Comparison of ENCODE assay signal across 12 cellular contexts in genomic region chr1:25890249-25891034, GRCh38. TPM values are rescaled to one million over a fixed set of nuclear protein-coding genes. Genes with fewer than 3 reads are reported as not detected.
DNase-seq lines count a peak whose midpoint lies in the region; ATAC-seq, FAIRE-seq and TF ChIP-seq lines count a peak whose summit lies in the region.
"Had no signal": no experiment of that assay in that cellular context is flagged by ENCODE, and none has a peak within 500 bp of the region (broad histone marks: within the 10 kb centered on the region; RNA-seq: fewer than 3 reads in every experiment).

No MANE protein-coding gene starts in this region.

- no peak for TF ChIP-seq POLR2A in HCT116 (IDR thresholded peaks at IDR 0.05; ENCODE audit: borderline replicate concordance, extremely low read depth, insufficient read depth, insufficient read length)

- peak; percentile 80 for ATAC-seq in HCT116
- ATAC-seq in HG03432 (IDR thresholded peaks at IDR 0.05; ENCODE audit: unreplicated experiment) = no peak
- no peak for ATAC-seq in GM21529 (IDR thresholded peaks at IDR 0.05; ENCODE audit: unreplicated experiment)
- ATAC-seq in HG03442 (IDR thresholded peaks at IDR 0.05; ENCODE audit: unreplicated experiment) = no peak

- peak overlapping the region; percentile 94 for H3K27ac ChIP-seq in HCT116 (ENCODE audit: low read depth, low read length)
- H3K27ac ChIP-seq in kidney (ENCODE audit: low read depth in 2 of 2, low read length in 2 of 2) = peak overlapping the region; percentile 70 to 73
- H3K27ac ChIP-seq in smooth muscle cell (ENCODE audit: low read depth) = peak overlapping the region; percentile 88
- H3K27ac ChIP-seq: ascending aorta had no signal

- intact Hi-C loops in HCT116 (cut with micrococcal nuclease) = loop anchor here (1.0 to 10.0 kb wide), 2 partner anchors 53 to 254 kb away; no protein-coding TSS in a partner anchor
- intact Hi-C loops in kidney (cut with DNase I) = no loop called here

- H2AFZ ChIP-seq in HCT116 (ENCODE audit: low read depth, low read length, poor library complexity, severe bottlenecking) = no peak overlapping the region
- H2AFZ ChIP-seq in smooth muscle cell (ENCODE audit: low read depth) = no peak overlapping the region

- no peaks in the 10 kb centered on the region for H3K79me2 ChIP-seq in HCT116 (ENCODE audit: insufficient read depth, low read length)
- H3K79me2 ChIP-seq in smooth muscle cell (ENCODE audit: low read depth) = no peaks in the 10 kb centered on the region

- CTCF ChIA-PET in HCT116 (lab: Charles Lee) = interaction anchor here (1.1 kb wide), 1 partner anchor 15 kb away, joined by 3 read pairs; the partner anchor contains the start of gene PAQR7

- H3F3A ChIP-seq in smooth muscle cell (ENCODE audit: low read depth) = peaks cover 10% of the 10 kb centered on the region

- H3K9me3 ChIP-seq in HCT116 (ENCODE audit: control insufficient read depth in 1 of 2, insufficient read depth in 1 of 2, low read depth in 1 of 2, low read length in 2 of 2) (no peaks in the 10 kb centered on the region), adipocyte (ENCODE audit: control insufficient read depth, low read length) (no peaks in the 10 kb centered on the region), kidney (ENCODE audit: control insufficient read depth in 1 of 2, low read length in 2 of 2) (no peaks in the 10 kb centered on the region), smooth muscle cell (replicated peaks; ENCODE audit: low read depth) (no peaks in the 10 kb centered on the region)
- H3K9me3 ChIP-seq: ascending aorta had no signal

- H3K4me1 ChIP-seq in HCT116 (ENCODE audit: control insufficient read depth in 1 of 2, insufficient read depth in 2 of 2, low read length in 2 of 2) (peaks cover 57 to 74% of the 10 kb centered on the region in 2 experiments), adipocyte (ENCODE audit: control insufficient read depth, insufficient read depth, low read length) (peaks cover 30% of the 10 kb centered on the region), kidney (ENCODE audit: control insufficient read depth in 1 of 2, insufficient read depth in 1 of 2, low read depth in 1 of 2, low read length in 2 of 2) (peaks cover 0 to 7% of the 10 kb centered on the region in 2 donors), smooth muscle cell (ENCODE audit: low read depth) (peaks cover 27% of the 10 kb centered on the region)

- DNase-seq in HCT116 (ENCODE audit: low read depth, low spot score) = peak; percentile 96
- DNase-seq in adipocyte (ENCODE audit: low read depth) = peak; percentile 31
- DNase-seq in kidney = peak; percentile 91
- no peak for DNase-seq in smooth muscle cell (lab: John Stamatoyannopoulos, UW; ENCODE audit: unreplicated experiment)
- DNase-seq in stimulated activated CD4-positive, alpha-beta T cell treated with anti-CD3 and anti-CD28 coated beads, Interleukin-1b, Interleukin-23, amount 100 ng/mL, for 48 hours = no peak
- DNase-seq: activated CD4-positive, alpha-beta T cell treated with anti-CD3 and anti-CD28 coated beads for 1 hour; GDM1; MM.1S had no signal

- TF ChIP-seq RAD21 in HCT116 (IDR thresholded peaks at IDR 0.05; ENCODE audit: low read depth) = no peak

- TF ChIP-seq CTCF in HCT116 (IDR thresholded peaks at IDR 0.05 in 2 of 3, conservative IDR thresholded peaks at IDR 0.05 in 1 of 3; ENCODE audit: borderline replicate concordance in 1 of 3, insufficient read depth in 1 of 3, low read depth in 2 of 3, low read length in 2 of 3) (no peak), kidney (IDR thresholded peaks at IDR 0.05; ENCODE audit: borderline replicate concordance, extremely low read depth, insufficient read depth) (no peak), smooth muscle cell (IDR thresholded peaks at IDR 0.05; ENCODE audit: borderline replicate concordance, insufficient read depth, poor library complexity, severe bottlenecking) (no peak)

- BruUV-seq in HCT116 (replicated peaks; lab: Mats Ljungman, UMichigan) = TSS peak; percentile 71

- no peaks in the 10 kb centered on the region for H4K20me1 ChIP-seq in HCT116 (ENCODE audit: insufficient read depth)
- no peaks in the 10 kb centered on the region for H4K20me1 ChIP-seq in smooth muscle cell (ENCODE audit: low read depth)

- FAIRE-seq in kidney (lab: Jason Lieb, UNC) = no peak

- POLR2A ChIA-PET in HCT116 (lab: Charles Lee) = interaction anchor here (0.6 to 5.5 kb wide), 6 partner anchors 9 to 107 kb away, joined by 3 to 31 read pairs (median 4); partner anchors contain the start of genes PAFAH2 and PAQR7

- RAD21 ChIA-PET in HCT116 (lab: Charles Lee; ENCODE audit: low non-redundant PET in 1 of 2, low total read pairs in 2 of 2, uncharacterized antibody in 2 of 2, unreplicated experiment in 2 of 2) = interaction anchor here in 1 of 2 experiments (1.5 kb wide), 1 partner anchor 53 kb away, joined by 3 read pairs; no protein-coding TSS in a partner anchor

- 58% methylated on average over 10 of the region's 10 CpGs for WGBS in smooth muscle cell (ENCODE audit: low lambda C conversion rate)

- H3K36me3 ChIP-seq in HCT116 (ENCODE audit: control insufficient read depth in 1 of 2, insufficient read depth in 2 of 2, low read length in 2 of 2) (no peaks in the 10 kb centered on the region), adipocyte (ENCODE audit: control insufficient read depth, insufficient read depth, low read length, severe bottlenecking) (no peaks in the 10 kb centered on the region), kidney (ENCODE audit: control insufficient read depth in 1 of 2, insufficient read depth in 2 of 2, low read length in 2 of 2) (no peaks in the 10 kb centered on the region), smooth muscle cell (ENCODE audit: low read depth) (no peaks in the 10 kb centered on the region)
- H3K36me3 ChIP-seq: ascending aorta had no signal

- H3K4me2 ChIP-seq in HCT116 (ENCODE audit: low read length) = peak overlapping the region; percentile 87
- H3K4me2 ChIP-seq in smooth muscle cell = peak overlapping the region; percentile 33

- H3K4me3 ChIP-seq in HCT116 (replicated peaks in 1 of 2; ENCODE audit: low read depth in 1 of 2, low read length in 2 of 2) = peak overlapping the region; percentile 24 to 51
- H3K4me3 ChIP-seq in adipocyte (ENCODE audit: low read length) = no peak overlapping the region
- no peak overlapping the region for H3K4me3 ChIP-seq in kidney (ENCODE audit: low read length in 2 of 2)
- no peak overlapping the region for H3K4me3 ChIP-seq in smooth muscle cell
- H3K4me3 ChIP-seq: ascending aorta had no signal

- H3K9ac ChIP-seq in HCT116 (ENCODE audit: low read length) (peak overlapping the region; percentile 78), adipocyte (ENCODE audit: low read length) (no peak overlapping the region), kidney (ENCODE audit: low read length in 2 of 2) (no peak overlapping the region), smooth muscle cell (ENCODE audit: low read depth) (peak overlapping the region; percentile 63)

- H3K9me2 ChIP-seq in HCT116 (ENCODE audit: insufficient read depth) = no peaks in the 10 kb centered on the region; the same call in 1 of the 2 replicates

- no peaks in the 10 kb centered on the region for H3K27me3 ChIP-seq in HCT116 (ENCODE audit: insufficient read depth, low read length)
- no peaks in the 10 kb centered on the region for H3K27me3 ChIP-seq in adipocyte (replicated peaks; ENCODE audit: control insufficient read depth, insufficient read depth, low read length)
- no peaks in the 10 kb centered on the region for H3K27me3 ChIP-seq in smooth muscle cell (ENCODE audit: low read depth)
- H3K27me3 ChIP-seq: ascending aorta had no signal

TF ChIP-seq in HCT116, 20 proteins besides CTCF, POLR2A, EP300 and RAD21 (continues in another document):
- no peak for TF ChIP-seq EZH2 (IDR thresholded peaks at IDR 0.05)
- peak; percentile 63 for TF ChIP-seq POLR2AphosphoS5 (IDR thresholded peaks at IDR 0.05; ENCODE audit: low read depth, low read length)
- TF ChIP-seq JUND (IDR thresholded peaks at IDR 0.05) = peak; percentile 97
- TF ChIP-seq ZFX (IDR thresholded peaks at IDR 0.05) = no peak
- no peak for TF ChIP-seq TCF7L2 (IDR thresholded peaks at IDR 0.05; ENCODE audit: borderline replicate concordance, extremely low read depth, insufficient read depth, insufficient read length)
- peak; percentile 55; the same call in 1 of the 2 replicates for TF ChIP-seq SIN3A (IDR thresholded peaks at IDR 0.05; ENCODE audit: low read depth)
- TF ChIP-seq SRF (IDR thresholded peaks at IDR 0.05; ENCODE audit: low read depth) = 0 out of 2 replicates have a peak, but pooled peaks have one; percentile 50
- no peak for TF ChIP-seq ZNF274 (IDR thresholded peaks at IDR 0.05; ENCODE audit: low read depth, low read length)
- peak; percentile 95 for TF ChIP-seq CBX3 (IDR thresholded peaks at IDR 0.05; ENCODE audit: low read depth)
- peak; percentile 82 for TF ChIP-seq YY1 (IDR thresholded peaks at IDR 0.05; ENCODE audit: extremely low read depth, insufficient replicate concordance, low read depth, low read length)
- TF ChIP-seq ELF1 (IDR thresholded peaks at IDR 0.05; ENCODE audit: borderline replicate concordance, low read depth) = no peak
- peak; percentile 94 for TF ChIP-seq FOSL1 (IDR thresholded peaks at IDR 0.05; ENCODE audit: low read depth)
- peak; percentile 96 for TF ChIP-seq SP1 (IDR thresholded peaks at IDR 0.05; ENCODE audit: low read depth)
- TF ChIP-seq CEBPB (IDR thresholded peaks at IDR 0.05; ENCODE audit: low read depth) = no peak; the same call in none of the 2 replicates
- TF ChIP-seq ATF3 (IDR thresholded peaks at IDR 0.05) = no peak

RNA-seq across cellular contexts. Expression of gene PAQR7, which starts 14.9 kb away (rescaled TPM):
- total RNA-seq in HCT116 (2021; ENCODE audit: unreplicated experiment) = 13.1 TPM
- polyA plus RNA-seq in HCT116 (2012) = 12.6 and 14.9 TPM in 2 replicates
- total RNA-seq in kidney = 52.0 TPM
- 30.2 TPM for polyA plus RNA-seq in kidney (ENCODE audit: insufficient read depth, low read depth, low replicate concordance)
- total RNA-seq in smooth muscle cell = 8.8 and 10.0 TPM in 2 replicates
- polyA plus RNA-seq in smooth muscle cell = 2.9 and 3.7 TPM in 2 replicates

RNA-seq across cellular contexts. Expression of gene STMN1, which starts 15.8 kb away (rescaled TPM):
- 368 TPM for total RNA-seq in HCT116 (2021; ENCODE audit: unreplicated experiment)
- polyA plus RNA-seq in HCT116 (2012) = 101 and 192 TPM in 2 replicates
- 50.4 TPM for total RNA-seq in kidney
- 101 TPM for polyA plus RNA-seq in kidney (ENCODE audit: insufficient read depth, low read depth, low replicate concordance)
- 112 and 115 TPM in 2 replicates for total RNA-seq in smooth muscle cell
- polyA plus RNA-seq in smooth muscle cell = 309 and 331 TPM in 2 replicates

RNA-seq across cellular contexts. Expression of gene AUNIP, which starts 31.2 kb away (rescaled TPM):
- total RNA-seq in HCT116 (2021; ENCODE audit: unreplicated experiment) (12.1 TPM), kidney (0.38 TPM), smooth muscle cell (0.18 and 2.1 TPM in 2 replicates)
- polyA plus RNA-seq in HCT116 (2012) = 4.2 and 6.1 TPM in 2 replicates
- polyA plus RNA-seq in kidney (ENCODE audit: insufficient read depth, low read depth, low replicate concordance) (not detected), smooth muscle cell (1.1 and 1.3 TPM in 2 replicates)
- total RNA-seq: ascending aorta had no signal

Comparison
In these comparisons a context has a peak if more than half of its experiments do, and no peak if none do; other contexts are left out.
1. DNase-seq: peak in HCT116 (single experiment), adipocyte (single experiment) and kidney (single experiment); none in smooth muscle cell (single experiment) and stimulated activated CD4-positive, alpha-beta T cell treated with anti-CD3 and anti-CD28 coated beads, Interleukin-1b, Interleukin-23, amount 100 ng/mL, for 48 hours (single experiment).
2. H3K4me3 ChIP-seq: peak in HCT116 (2 of 2); none in adipocyte (single experiment), kidney (0 of 2) and smooth muscle cell (single experiment).
3. H3K9ac ChIP-seq: peak in HCT116 (single experiment) and smooth muscle cell (single experiment); none in adipocyte (single experiment) and kidney (0 of 2).
4. Peak in every context shown above with its lines, with median percentiles within 50 percentile points of each other: H3K27ac ChIP-seq.